Comparison of ENCODE assay signal across 12 cellular contexts in the genomic region with DNA sequence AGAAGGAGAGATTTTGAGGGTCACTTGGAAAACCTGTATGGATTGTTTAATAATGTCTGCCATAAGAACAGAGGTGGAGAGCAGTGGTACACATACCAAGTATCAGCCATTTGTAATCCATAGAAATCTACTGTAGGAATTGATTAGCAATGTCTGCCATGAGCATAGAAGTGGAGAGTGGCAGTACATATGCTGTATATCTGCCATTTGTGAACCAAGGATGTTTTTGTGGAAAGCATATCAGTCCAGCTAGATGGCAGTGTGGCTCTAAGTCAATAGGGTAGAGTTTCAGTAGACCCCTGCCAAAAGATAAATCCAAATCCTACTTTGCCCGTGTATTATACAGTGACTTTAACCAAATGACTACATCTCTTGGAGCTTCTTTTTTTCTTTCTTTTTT.
A peak's percentile ranks its signal among the peaks of the same experiment; 100 is the strongest.
DNase-seq lines count a peak whose midpoint lies in the region; TF ChIP-seq lines count a peak whose summit lies in the region.
"Had no signal": no experiment of that assay in that cellular context is flagged by ENCODE, and none has a peak within 500 bp of the region (broad histone marks: within the 10 kb centered on the region; RNA-seq: fewer than 3 reads in every experiment).

No MANE protein-coding gene starts in this region.

- peak in 1 of 3 donors; percentile 9 for TF ChIP-seq CTCF in breast epithelium (IDR thresholded peaks at IDR 0.05)

- H3K4me3 ChIP-seq in breast epithelium: no peak overlapping the region
- H3K4me3 ChIP-seq: uterus had no signal

- H3K9me3 ChIP-seq in breast epithelium: no peaks in the 10 kb centered on the region
- H3K9me3 ChIP-seq: uterus had no signal

- H3K4me1 ChIP-seq in breast epithelium: no peaks in the 10 kb centered on the region
- H3K4me1 ChIP-seq: uterus had no signal

- intact Hi-C loops in breast epithelium (cut with DNase I; ENCODE audit: low total_unique reads): no loop called here

- TF ChIP-seq POLR2A in erythroblast (IDR thresholded peaks at IDR 0.05; ENCODE audit: low read length) (no peak), breast epithelium (IDR thresholded peaks at IDR 0.05) (no peak)

- DNase-seq in AG20443 (ENCODE audit: low spot score) (peak; percentile 14), KBM-7 (peak; percentile 11), NCI-H446 (lab: John Stamatoyannopoulos, UW) (peak; percentile 42 to 64), cerebellar cortex (ENCODE audit: low spot score) (peak; percentile 46), erythroblast (lab: John Stamatoyannopoulos, UW) (no peak), globus pallidus (ENCODE audit: low spot score) (no peak), breast epithelium (ENCODE audit: low spot score in 2 of 2) (no peak), ACHN (no peak)
- DNase-seq: activated naive CD4-positive, alpha-beta T cell treated with anti-CD3 and anti-CD28 coated beads for 36 hours; DMS79 treated with DMSO at 0.1 percent for 48 hours; NK-92 treated with Interleukin-12 subunit alpha and Interleukin-12 subunit beta, amount 100 ng/mL, for 24 hours; uterus had no signal

- no peaks in the 10 kb centered on the region for H3K36me3 ChIP-seq in breast epithelium
- H3K36me3 ChIP-seq: uterus had no signal

- peaks cover 0 to 9% of the 10 kb centered on the region in 2 donors for H3K27me3 ChIP-seq in breast epithelium
- H3K27me3 ChIP-seq: uterus had no signal

- no peak overlapping the region for H3K27ac ChIP-seq in breast epithelium
- H3K27ac ChIP-seq: uterus had no signal

- in situ Hi-C loops in KBM-7 (cut with MboI; ENCODE audit: low pct_unique_long_range_greater_than_20kb, low sequenced_read_pairs): no loop called here
- in situ Hi-C loops in ACHN (cut with HindIII; ENCODE audit: low pct_ligation_motif_present, low pct_unique_long_range_greater_than_20kb, low sequenced_read_pairs): no loop called here

Comparison
In these comparisons a context has a peak if more than half of its experiments do, and no peak if none do; other contexts are left out.
1. DNase-seq: peak in AG20443 (single experiment), KBM-7 (single experiment), NCI-H446 (2 of 2) and cerebellar cortex (single experiment); none in erythroblast (0 of 2), globus pallidus (single experiment), breast epithelium (0 of 2) and ACHN (single experiment).